14 cellular contexts compared by ENCODE assay signal in genomic region chr13:73948848-73949529, GRCh38.
A peak's percentile ranks its signal among the peaks of the same experiment; 100 is the strongest.
DNase-seq lines count a peak whose midpoint lies in the region; ATAC-seq and TF ChIP-seq lines count a peak whose summit lies in the region.
"Had no signal": no experiment of that assay in that cellular context is flagged by ENCODE, and none has a peak within 500 bp of the region (broad histone marks: within the 10 kb centered on the region; RNA-seq: fewer than 3 reads in every experiment).

No MANE protein-coding gene starts in this region.

- CTCF ChIA-PET in HEK293 (lab: Yijun Ruan, JAX), result no interaction called here

- H3K9me3 ChIP-seq in HEK293 (ENCODE audit: control insufficient read depth, insufficient read depth, low read depth, low read length) (no peaks in the 10 kb centered on the region), OCI-LY1 (ENCODE audit: low read length) (no peaks in the 10 kb centered on the region), sigmoid colon (no peaks in the 10 kb centered on the region)
- H3K9me3 ChIP-seq: breast epithelium, gastrocnemius medialis had no signal

- peaks cover 65% of the 10 kb centered on the region for H3K4me1 Mint-ChIP-seq in activated T-cell treated with anti-CD3 and anti-CD28 coated beads, Interleukin-2, amount 50 U/mL, for 72 hours (ENCODE audit: low read depth)
- H3K4me1 Mint-ChIP-seq in stimulated activated naive CD8-positive, alpha-beta T cell treated with anti-CD3 and anti-CD28 coated beads, Interleukin-15, Interleukin-2, amounts not matched to agents 100 ng/mL and 50 ng/mL, for 24 hours (ENCODE audit: low read depth), result peaks cover 79% of the 10 kb centered on the region

- no peaks in the 10 kb centered on the region for H3F3A ChIP-seq in OCI-LY1 (ENCODE audit: insufficient read depth, low read length)

- TF ChIP-seq CTCF in HEK293 (tag by site-specific recombination; IDR thresholded peaks at IDR 0.05) (no peak), OCI-LY1 (IDR thresholded peaks at IDR 0.05; ENCODE audit: low read length) (no peak), sigmoid colon (IDR thresholded peaks at IDR 0.05) (no peak)

- WGBS in sigmoid colon, 2 donors, result 57 to 78% methylated on average over 1 of the region's 1 CpG

- H3K9ac ChIP-seq in OCI-LY1 (ENCODE audit: low read length), result no peak overlapping the region

- H3K27me3 Mint-ChIP-seq in activated T-cell treated with anti-CD3 and anti-CD28 coated beads, Interleukin-2, amount 50 U/mL, for 72 hours (ENCODE audit: low read depth), result no peaks in the 10 kb centered on the region
- H3K27me3 Mint-ChIP-seq in stimulated activated naive CD8-positive, alpha-beta T cell treated with anti-CD3 and anti-CD28 coated beads, Interleukin-15, Interleukin-2, amounts not matched to agents 100 ng/mL and 50 ng/mL, for 24 hours, result no peaks in the 10 kb centered on the region

- H2AFZ ChIP-seq in OCI-LY1 (ENCODE audit: low read length), result no peak overlapping the region

- no peaks in the 10 kb centered on the region; the same call in 1 of the 2 replicates for H3K79me2 ChIP-seq in OCI-LY1 (ENCODE audit: insufficient read depth, low read length)

- TF ChIP-seq POLR2A in sigmoid colon (IDR thresholded peaks at IDR 0.05), result no peak

- H3K9me3 Mint-ChIP-seq in activated T-cell treated with anti-CD3 and anti-CD28 coated beads, Interleukin-2, amount 50 U/mL, for 72 hours, result no peaks in the 10 kb centered on the region
- H3K9me3 Mint-ChIP-seq in stimulated activated naive CD8-positive, alpha-beta T cell treated with anti-CD3 and anti-CD28 coated beads, Interleukin-15, Interleukin-2, amounts not matched to agents 100 ng/mL and 50 ng/mL, for 24 hours, result no peaks in the 10 kb centered on the region

- no peak overlapping the region for H3K4me2 ChIP-seq in OCI-LY1 (ENCODE audit: low read length)

- ATAC-seq in activated T-cell treated with anti-CD3 and anti-CD28 coated beads, Interleukin-2, amount 50 U/mL, for 72 hours (replicated peaks in 1 of 2), result peak; percentile 55 to 60
- no peak for ATAC-seq in GM21526 (IDR thresholded peaks at IDR 0.05; ENCODE audit: low FRiP score, unreplicated experiment)
- ATAC-seq: gastrocnemius medialis had no signal

- H3K27ac ChIP-seq in HEK293 (ENCODE audit: extremely low read depth, low read depth, low read length) (no peak overlapping the region), OCI-LY1 (ENCODE audit: low read depth, low read length, poor library complexity, severe bottlenecking) (peak overlapping the region; percentile 18), sigmoid colon (no peak overlapping the region)
- H3K27ac ChIP-seq: breast epithelium, gastrocnemius medialis had no signal

- H3K27me3 ChIP-seq in OCI-LY1 (ENCODE audit: insufficient read depth, low read length) (no peaks in the 10 kb centered on the region), sigmoid colon (no peaks in the 10 kb centered on the region)
- H3K27me3 ChIP-seq: breast epithelium, gastrocnemius medialis had no signal

- H3K4me1 ChIP-seq in HEK293 (ENCODE audit: control insufficient read depth, insufficient read depth, low read length), result no peaks in the 10 kb centered on the region
- H3K4me1 ChIP-seq in OCI-LY1 (ENCODE audit: insufficient read depth, low read length, severe bottlenecking), result peaks cover 57% of the 10 kb centered on the region
- peaks cover 0 to 29% (median 21%) of the 10 kb centered on the region in 4 donors for H3K4me1 ChIP-seq in sigmoid colon

- TF ChIP-seq EP300 in sigmoid colon (IDR thresholded peaks at IDR 0.05), result no peak

- intact Hi-C loops in sigmoid colon (cut with DNase I), result no loop called here

- DNase-seq in activated T-cell treated with anti-CD3 and anti-CD28 coated beads, Interleukin-2, amount 50 U/mL, for 72 hours, result no peak
- DNase-seq in activated T-cell treated with anti-CD3 and anti-CD28 coated beads, Interleukin-2, amount 50 U/mL, for 48 hours, result no peak
- DNase-seq in sigmoid colon, result no peak
- DNase-seq in NCI-H2029 (lab: John Stamatoyannopoulos, UW), result no peak
- DNase-seq: activated CD4-positive, alpha-beta T cell treated with anti-CD3 and anti-CD28 coated beads for 4 hours; activated effector memory CD4-positive, alpha-beta T cell treated with Interleukin-2 at 50 U/mL for 16 hours; gastrocnemius medialis; stimulated activated CD4-positive, alpha-beta T cell treated with anti-CD3 and anti-CD28 coated beads, Interleukin-1b, Interleukin-23, amount 100 ng/mL, for 48 hours; SW 1271 had no signal

- H3K4me3 Mint-ChIP-seq in activated T-cell treated with anti-CD3 and anti-CD28 coated beads, Interleukin-2, amount 50 U/mL, for 72 hours, result no peak overlapping the region
- no peak overlapping the region for H3K4me3 Mint-ChIP-seq in stimulated activated naive CD8-positive, alpha-beta T cell treated with anti-CD3 and anti-CD28 coated beads, Interleukin-15, Interleukin-2, amounts not matched to agents 100 ng/mL and 50 ng/mL, for 24 hours

- POLR2A ChIA-PET in HEK293 (lab: Yijun Ruan, JAX), result no interaction called here

- no peak overlapping the region for H3K4me3 ChIP-seq in HEK293 (ENCODE audit: low read depth, low read length)
- no peak overlapping the region for H3K4me3 ChIP-seq in OCI-LY1 (ENCODE audit: low read depth, low read length, poor library complexity, severe bottlenecking)
- H3K4me3 ChIP-seq in sigmoid colon, result no peak overlapping the region
- H3K4me3 ChIP-seq: breast epithelium, gastrocnemius medialis had no signal

- no peaks in the 10 kb centered on the region for H3K9me2 ChIP-seq in OCI-LY1 (ENCODE audit: low read depth, low read length)

- H3K27ac Mint-ChIP-seq in activated T-cell treated with anti-CD3 and anti-CD28 coated beads, Interleukin-2, amount 50 U/mL, for 72 hours, result no peak overlapping the region
- peak overlapping the region; percentile 59 for H3K27ac Mint-ChIP-seq in stimulated activated naive CD8-positive, alpha-beta T cell treated with anti-CD3 and anti-CD28 coated beads, Interleukin-15, Interleukin-2, amounts not matched to agents 100 ng/mL and 50 ng/mL, for 24 hours

- no peaks in the 10 kb centered on the region for H3K36me3 ChIP-seq in HEK293 (ENCODE audit: control insufficient read depth in 2 of 2, insufficient read depth in 1 of 2, low read length in 2 of 2)
- no peaks in the 10 kb centered on the region for H3K36me3 ChIP-seq in OCI-LY1 (ENCODE audit: insufficient read depth, low read length)
- no peaks in the 10 kb centered on the region for H3K36me3 ChIP-seq in sigmoid colon
- H3K36me3 ChIP-seq: breast epithelium, gastrocnemius medialis had no signal

- peaks cover 1 to 6% of the 10 kb centered on the region in 2 donors for H3K36me3 Mint-ChIP-seq in activated T-cell treated with anti-CD3 and anti-CD28 coated beads, Interleukin-2, amount 50 U/mL, for 72 hours (ENCODE audit: insufficient read depth in 2 of 2)
- H3K36me3 Mint-ChIP-seq in stimulated activated naive CD8-positive, alpha-beta T cell treated with anti-CD3 and anti-CD28 coated beads, Interleukin-15, Interleukin-2, amounts not matched to agents 100 ng/mL and 50 ng/mL, for 24 hours (ENCODE audit: low read depth), result peaks cover 19% of the 10 kb centered on the region

- H4K20me1 ChIP-seq in OCI-LY1 (ENCODE audit: insufficient read depth, low read length), result no peaks in the 10 kb centered on the region

TF ChIP-seq in HEK293, 187 proteins besides CTCF, POLR2A, EP300 and RAD21:
- no peak for TF ChIP-seq ZNF174 (tag by site-specific recombination; IDR thresholded peaks at IDR 0.05)
- peak; percentile 67; the same call in 1 of the 2 replicates for TF ChIP-seq ZNF664 (tag by site-specific recombination; IDR thresholded peaks at IDR 0.05)
- TF ChIP-seq MEIS1 (CRISPR knock-in tag; IDR thresholded peaks at IDR 0.05; ENCODE audit: borderline replicate concordance), result no peak
- no peak for TF ChIP-seq ZNF600 (tag by site-specific recombination; IDR thresholded peaks at IDR 0.05)
